ENCODE assay signal across 23 cellular contexts in the genomic region with DNA sequence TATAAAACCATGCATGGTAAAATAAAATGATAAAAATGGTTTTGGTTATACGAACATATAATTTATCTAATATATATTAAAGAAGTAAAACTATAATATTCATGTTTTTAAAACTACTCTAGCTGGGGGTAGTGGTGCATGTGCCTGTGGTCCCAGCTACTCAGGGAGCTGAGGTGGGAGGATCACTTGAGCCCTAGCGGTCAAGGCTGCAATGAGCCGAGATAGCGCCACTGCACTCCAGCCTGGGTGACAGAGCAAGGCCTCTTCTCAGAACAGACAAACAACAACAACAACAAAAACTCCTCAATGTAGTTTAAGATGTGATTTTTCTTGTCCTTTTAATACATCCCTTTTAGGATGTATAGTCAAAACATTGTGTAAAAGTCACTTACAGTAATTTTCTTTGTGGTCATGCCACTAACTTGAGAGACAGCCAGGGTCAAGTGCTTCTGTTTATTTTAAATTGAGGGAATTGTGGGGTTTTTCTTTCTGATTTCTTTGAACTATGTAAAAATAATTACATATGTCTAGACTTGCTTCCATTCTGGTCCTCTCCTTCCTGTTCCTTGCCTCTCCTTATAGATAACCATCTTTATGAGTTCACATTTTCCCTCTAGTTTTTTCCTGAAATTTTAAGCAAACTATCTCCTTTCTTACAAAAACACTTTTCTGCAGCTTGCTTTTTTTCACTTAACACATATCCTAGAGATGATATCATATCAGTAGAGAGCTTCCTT. TPM values are rescaled to one million over a fixed set of nuclear protein-coding genes. Genes with fewer than 3 reads are reported as not detected.
A peak's percentile ranks its signal among the peaks of the same experiment; 100 is the strongest.
DNase-seq lines count a peak whose midpoint lies in the region; ATAC-seq and TF ChIP-seq lines count a peak whose summit lies in the region.
"Had no signal": no experiment of that assay in that cellular context is flagged by ENCODE, and none has a peak within 500 bp of the region (broad histone marks: within the 10 kb centered on the region; RNA-seq: fewer than 3 reads in every experiment).

No MANE protein-coding gene starts in this region.

- H3K27me3 ChIP-seq in H9 (ENCODE audit: insufficient read depth, low read length): no peaks in the 10 kb centered on the region
- H3K27me3 ChIP-seq in brain microvascular endothelial cell (replicated peaks): no peaks in the 10 kb centered on the region

- peaks cover 20 to 25% of the 10 kb centered on the region in 2 experiments for H3K9me3 Mint-ChIP-seq in H9
- peaks cover 22% of the 10 kb centered on the region for H3K9me3 Mint-ChIP-seq in progenitor cell of endocrine pancreas (ENCODE audit: low read depth)

- in situ Hi-C loops in brain microvascular endothelial cell (cut with HindIII; ENCODE audit: low pct_ligation_motif_present, low sequenced_read_pairs): no loop called here

- DNase-seq in GM12864 (ENCODE audit: low read depth) (no peak), H9 (no peak), brain microvascular endothelial cell (no peak), progenitor cell of endocrine pancreas (ENCODE audit: low spot score, unreplicated experiment) (no peak)
- DNase-seq: C1 segment of cervical spinal cord; CD4-positive, alpha-beta memory T cell; COR-L47; DMS53; KG1; MM.1S; NCI-H1694; NCI-H2081; NCI-H345; NCI-H510A treated with DMSO at 0.1 percent for 48 hours; SIG-M5 had no signal

- H2BK20ac ChIP-seq in H9 (ENCODE audit: low read depth, low read length, poor library complexity, severe bottlenecking): no peak overlapping the region

- no peak overlapping the region for H3K27ac ChIP-seq in H9 (ENCODE audit: insufficient read length, low read depth, low read length)
- H3K27ac ChIP-seq in brain microvascular endothelial cell: no peak overlapping the region
- H3K27ac ChIP-seq: A549, SK-N-MC had no signal

- no peak overlapping the region for H2BK5ac ChIP-seq in H9 (ENCODE audit: insufficient read length, low read length)

- H3K27ac Mint-ChIP-seq in H9 (no peak overlapping the region), progenitor cell of endocrine pancreas (no peak overlapping the region)
- H3K27ac Mint-ChIP-seq: CD4-positive, alpha-beta memory T cell; T-helper 1 cell treated with Interleukin-12 subunit alpha and Interleukin-12 subunit beta and Interleukin-4 antibody, amounts not matched to agents 30 μg/mL and 1 μg/mL, for 36 hours had no signal

- ATAC-seq in GM18858 (IDR thresholded peaks at IDR 0.05; ENCODE audit: unreplicated experiment) (no peak), GM21825 (IDR thresholded peaks at IDR 0.05; ENCODE audit: unreplicated experiment) (no peak), GM18867 (IDR thresholded peaks at IDR 0.05; ENCODE audit: unreplicated experiment) (no peak)
- ATAC-seq: A549 had no signal

- H3K18ac ChIP-seq in H9 (ENCODE audit: insufficient read length, low read depth, low read length): no peak overlapping the region

- H3T11ph ChIP-seq in H9 (ENCODE audit: low read length): no peak overlapping the region

- no peak overlapping the region for H3K56ac ChIP-seq in H9 (ENCODE audit: insufficient read length, low read depth, low read length)

- H3K4ac ChIP-seq in H9 (ENCODE audit: low read depth, low read length): no peak overlapping the region

- H3K79me1 ChIP-seq in H9 (ENCODE audit: insufficient read depth, low read depth, low read length, poor library complexity, severe bottlenecking): no peaks in the 10 kb centered on the region

- H3K4me1 ChIP-seq in H9 (ENCODE audit: insufficient read depth, low read length): no peaks in the 10 kb centered on the region

- H3K4me2 ChIP-seq in H9 (ENCODE audit: insufficient read depth, insufficient read length, low read length): no peak overlapping the region
- H3K4me2 ChIP-seq: A549 had no signal

- H3K4me3 Mint-ChIP-seq in H9: no peak overlapping the region
- no peak overlapping the region for H3K4me3 Mint-ChIP-seq in progenitor cell of endocrine pancreas (ENCODE audit: low read depth)
- H3K4me3 Mint-ChIP-seq: CD4-positive, alpha-beta memory T cell; T-helper 1 cell treated with Interleukin-12 subunit alpha and Interleukin-12 subunit beta and Interleukin-4 antibody, amounts not matched to agents 30 μg/mL and 1 μg/mL, for 36 hours had no signal

- no CpG with 5 or more reads among the region's 4 CpGs for WGBS in H9 (ENCODE audit: extremely low coverage, insufficient read length, low lambda C conversion rate)

- H4K20me1 ChIP-seq in H9 (ENCODE audit: control insufficient read depth, insufficient read depth, insufficient read length): no peaks in the 10 kb centered on the region

- H2AFZ ChIP-seq in H9 (ENCODE audit: low read length): no peak overlapping the region

- H3K36me3 ChIP-seq in brain microvascular endothelial cell (replicated peaks): no peaks in the 10 kb centered on the region

- no peak overlapping the region for H2BK120ac ChIP-seq in H9 (ENCODE audit: low read depth, low read length, poor library complexity, severe bottlenecking)

- no peaks in the 10 kb centered on the region for H3K9me3 ChIP-seq in H9 (ENCODE audit: control insufficient read depth, low read depth, low read length)

- no peak overlapping the region for H4K5ac ChIP-seq in H9 (ENCODE audit: insufficient read length, low read depth, low read length)

- no peaks in the 10 kb centered on the region for H3K79me2 ChIP-seq in H9 (ENCODE audit: insufficient read depth, low read length)

- no peak overlapping the region for H3K14ac ChIP-seq in H9 (ENCODE audit: insufficient read depth, low read length)

- peaks cover 3% of the 10 kb centered on the region in 2 experiments; a peak in 2 of 4 replicates for H3K4me1 Mint-ChIP-seq in H9
- H3K4me1 Mint-ChIP-seq in progenitor cell of endocrine pancreas (ENCODE audit: low read depth): peaks cover under 1% of the 10 kb centered on the region
- H3K4me1 Mint-ChIP-seq: CD4-positive, alpha-beta memory T cell had no signal

- H3K27me3 Mint-ChIP-seq in H9 (ENCODE audit: low read depth) (peaks cover 3% of the 10 kb centered on the region), progenitor cell of endocrine pancreas (peaks cover 5% of the 10 kb centered on the region)

- H3K36me3 Mint-ChIP-seq in H9 (ENCODE audit: insufficient read depth in 1 of 3, low read depth in 3 of 3): peaks cover 0 to 4% (median 0%) of the 10 kb centered on the region in 3 experiments; a peak in 2 of 7 replicates
- no peaks in the 10 kb centered on the region for H3K36me3 Mint-ChIP-seq in progenitor cell of endocrine pancreas (ENCODE audit: insufficient read depth)
- H3K36me3 Mint-ChIP-seq: CD4-positive, alpha-beta memory T cell had no signal

- no peak overlapping the region for H3K23ac ChIP-seq in H9 (ENCODE audit: insufficient read length, low read depth, low read length)

- TF ChIP-seq CTCF in GM12864 (IDR thresholded peaks at IDR 0.05; ENCODE audit: low read depth, low read length, missing control alignments) (peak; percentile 36), H9 (conservative IDR thresholded peaks at IDR 0.05) (peak; percentile 55), brain microvascular endothelial cell (IDR thresholded peaks at IDR 0.05; ENCODE audit: low read depth, low read length, missing control alignments) (peak; percentile 31), progenitor cell of endocrine pancreas (IDR thresholded peaks at IDR 0.05; ENCODE audit: unreplicated experiment) (peak; percentile 23)

- H2BK15ac ChIP-seq in H9 (ENCODE audit: low read depth, low read length): no peak overlapping the region

- no peak overlapping the region for H4K8ac ChIP-seq in H9 (replicated peaks; ENCODE audit: insufficient read length, low read depth, low read length)

- H4K91ac ChIP-seq in H9 (ENCODE audit: insufficient read length, low read depth, low read length): no peak overlapping the region

- no peak overlapping the region for H3K4me3 ChIP-seq in GM12864 (ENCODE audit: low read depth, low read length)
- no peak overlapping the region for H3K4me3 ChIP-seq in brain microvascular endothelial cell (ENCODE audit: low read depth, low read length)
- H3K4me3 ChIP-seq: A549, SK-N-MC had no signal

- no peak overlapping the region for H2BK12ac ChIP-seq in H9 (ENCODE audit: insufficient read length, low read depth, low read length)

- H2AK5ac ChIP-seq in H9 (ENCODE audit: insufficient read length, low read length): no peak overlapping the region

- no peak overlapping the region for H3K9ac ChIP-seq in H9 (ENCODE audit: extremely low read depth, insufficient read length, low read length)

- H3K23me2 ChIP-seq in H9 (ENCODE audit: insufficient read length, low read depth, low read length, poor library complexity, severe bottlenecking): no peaks in the 10 kb centered on the region

RNA-seq across cellular contexts. Expression of a gene that starts 9.2 kb away (rescaled TPM):
- total RNA-seq in H9 (2021): not detected in 2 replicates
- not detected in 2 replicates for total RNA-seq in progenitor cell of endocrine pancreas
- total RNA-seq: CD4-positive, alpha-beta memory T cell; H4; HT-29 had no signal
